In genomic region chr5:144284931-144285330, GRCh38 we compare ENCODE assay signal across 19 cellular contexts.
A peak's percentile ranks its signal among the peaks of the same experiment; 100 is the strongest.
DNase-seq lines count a peak whose midpoint lies in the region; ATAC-seq and TF ChIP-seq lines count a peak whose summit lies in the region.
"Had no signal": no experiment of that assay in that cellular context is flagged by ENCODE, and none has a peak within 500 bp of the region (broad histone marks: within the 10 kb centered on the region; RNA-seq: fewer than 3 reads in every experiment).

No MANE protein-coding gene starts in this region.

- no peaks in the 10 kb centered on the region for H3K9me3 Mint-ChIP-seq in HFFc6
- H3K9me3 Mint-ChIP-seq in naive thymus-derived CD4-positive, alpha-beta T cell, result peaks cover 0 to 9% (median 0%) of the 10 kb centered on the region in 11 donors

- no peak overlapping the region for H3K18ac ChIP-seq in mesendoderm (ENCODE audit: low read length)

- H3K27ac Mint-ChIP-seq in HFFc6, result peak overlapping the region; percentile 42; the same call in 1 of the 2 replicates
- H3K27ac Mint-ChIP-seq in naive thymus-derived CD4-positive, alpha-beta T cell, result no peak overlapping the region
- H3K27ac Mint-ChIP-seq: CD14-positive monocyte had no signal

- H3K4me2 ChIP-seq in mesendoderm (ENCODE audit: low read length), result no peak overlapping the region

- H3K27me3 ChIP-seq in mesendoderm (ENCODE audit: insufficient read depth, low read length, poor library complexity) (no peaks in the 10 kb centered on the region), esophagus squamous epithelium (no peaks in the 10 kb centered on the region)
- no peaks in the 10 kb centered on the region for H3K27me3 ChIP-seq in naive thymus-derived CD4-positive, alpha-beta T cell (ENCODE audit: control insufficient read depth in 2 of 2, insufficient read depth in 2 of 2, low read length in 2 of 2)

- WGBS in mesendoderm (ENCODE audit: extremely low coverage, insufficient coverage, low lambda C conversion rate), result no CpG with 5 or more reads among the region's 1 CpG
- 64 to 69% methylated on average over 1 of the region's 1 CpG for WGBS in esophagus squamous epithelium, 2 donors

- CTCF ChIA-PET in naive thymus-derived CD4-positive, alpha-beta T cell (lab: Charles Lee), result no interaction called here

- TF ChIP-seq CTCF in HFFc6 (IDR thresholded peaks at IDR 0.05) (no peak), esophagus squamous epithelium (IDR thresholded peaks at IDR 0.05) (no peak)

- no peak for ATAC-seq in naive thymus-derived CD4-positive, alpha-beta T cell
- ATAC-seq: K562, SK-N-SH treated with all-trans-retinoic acid at 6 μM for 48 hours had no signal

- no peaks in the 10 kb centered on the region for H3K79me1 ChIP-seq in mesendoderm (ENCODE audit: low read length)

- H3K4me3 ChIP-seq in mesendoderm (ENCODE audit: low read length) (no peak overlapping the region), esophagus squamous epithelium (no peak overlapping the region)
- H3K4me3 ChIP-seq in naive thymus-derived CD4-positive, alpha-beta T cell (ENCODE audit: low read length), result no peak overlapping the region
- H3K4me3 ChIP-seq: HAP-1, K562 had no signal

- no peaks in the 10 kb centered on the region for H3K36me3 ChIP-seq in mesendoderm (ENCODE audit: control insufficient read depth, insufficient read depth, low read length)
- no peaks in the 10 kb centered on the region for H3K36me3 ChIP-seq in naive thymus-derived CD4-positive, alpha-beta T cell (ENCODE audit: control insufficient read depth in 2 of 3, insufficient read depth in 3 of 3, low read length in 3 of 3)
- H3K36me3 ChIP-seq in esophagus squamous epithelium, result no peaks in the 10 kb centered on the region
- H3K36me3 ChIP-seq: HAP-1 had no signal

- H3K79me2 ChIP-seq in mesendoderm (ENCODE audit: control insufficient read depth, insufficient read depth, low read length), result no peaks in the 10 kb centered on the region

- DNase-seq in HFFc6 (peak; percentile 2), dermis blood vessel endothelial cell (peak; percentile 10), iris pigment epithelial cell (ENCODE audit: low read depth) (peak; percentile 6), mesendoderm (no peak), SW480 (ENCODE audit: low spot score) (no peak), esophagus squamous epithelium (lab: John Stamatoyannopoulos, UW) (no peak)
- no peak for DNase-seq in naive thymus-derived CD4-positive, alpha-beta T cell
- DNase-seq: DMS79 treated with DMSO at 0.1 percent for 48 hours, GDM1, NCI-H1105 treated with DMSO at 0.1 percent for 48 hours, NCI-H1694, NCI-H510A treated with DMSO at 0.1 percent for 48 hours, NCI-H774, SIG-M5 had no signal

- no peak overlapping the region for H2BK5ac ChIP-seq in mesendoderm (ENCODE audit: low read length)

- peaks cover 2% of the 10 kb centered on the region for H3K27me3 Mint-ChIP-seq in HFFc6 (ENCODE audit: insufficient read depth)
- H3K27me3 Mint-ChIP-seq in naive thymus-derived CD4-positive, alpha-beta T cell, result peaks cover 0 to 25% (median 14%) of the 10 kb centered on the region in 5 donors

- H3K4me1 ChIP-seq in mesendoderm (ENCODE audit: control insufficient read depth, low read depth, low read length) (no peaks in the 10 kb centered on the region), esophagus squamous epithelium (no peaks in the 10 kb centered on the region)
- no peaks in the 10 kb centered on the region for H3K4me1 ChIP-seq in naive thymus-derived CD4-positive, alpha-beta T cell (ENCODE audit: control insufficient read depth in 2 of 2, insufficient read depth in 2 of 2, low read length in 2 of 2)
- H3K4me1 ChIP-seq: HAP-1 had no signal

- POLR2A ChIA-PET in naive thymus-derived CD4-positive, alpha-beta T cell (lab: Charles Lee), result no interaction called here

- no peak for TF ChIP-seq POLR2A in esophagus squamous epithelium (IDR thresholded peaks at IDR 0.05)

- H2BK15ac ChIP-seq in mesendoderm (replicated peaks; ENCODE audit: low read depth), result no peak overlapping the region

- H3K27ac ChIP-seq in mesendoderm (ENCODE audit: low read depth, low read length), result no peak overlapping the region
- H3K27ac ChIP-seq in naive thymus-derived CD4-positive, alpha-beta T cell (ENCODE audit: low read depth, low read length), result no peak overlapping the region
- no peak overlapping the region for H3K27ac ChIP-seq in esophagus squamous epithelium
- H3K27ac ChIP-seq: RWPE1 had no signal

- intact Hi-C loops in naive thymus-derived CD4-positive, alpha-beta T cell (cut with micrococcal nuclease), result no loop called here
- intact Hi-C loops in esophagus squamous epithelium (cut with DNase I), result no loop called here

- no peak overlapping the region for H3K4ac ChIP-seq in mesendoderm (ENCODE audit: low read depth, low read length)

- H3K9me3 ChIP-seq in naive thymus-derived CD4-positive, alpha-beta T cell (ENCODE audit: control insufficient read depth in 2 of 3, low read length in 3 of 3), result no peaks in the 10 kb centered on the region
- H3K9me3 ChIP-seq in esophagus squamous epithelium, result no peaks in the 10 kb centered on the region
- H3K9me3 ChIP-seq: HAP-1 had no signal

- no peak overlapping the region for H4K8ac ChIP-seq in mesendoderm (ENCODE audit: low read depth, low read length)

- H2AK5ac ChIP-seq in mesendoderm (ENCODE audit: low read length), result no peak overlapping the region

- no peak overlapping the region for H2BK120ac ChIP-seq in mesendoderm (ENCODE audit: low read depth, low read length)

- H4K5ac ChIP-seq in mesendoderm (ENCODE audit: low read length), result no peak overlapping the region

- no peak overlapping the region for H3K56ac ChIP-seq in mesendoderm (ENCODE audit: low read length)

- no peak overlapping the region for H3K23ac ChIP-seq in mesendoderm (ENCODE audit: low read length)

- H3K4me1 Mint-ChIP-seq in HFFc6 (ENCODE audit: low read depth), result peaks cover 53% of the 10 kb centered on the region
- no peaks in the 10 kb centered on the region for H3K4me1 Mint-ChIP-seq in naive thymus-derived CD4-positive, alpha-beta T cell
- H3K4me1 Mint-ChIP-seq: CD14-positive monocyte had no signal

- H3K4me3 Mint-ChIP-seq in HFFc6, result peak overlapping the region; percentile 39; the same call in 1 of the 2 replicates
- no peak overlapping the region for H3K4me3 Mint-ChIP-seq in naive thymus-derived CD4-positive, alpha-beta T cell
- H3K4me3 Mint-ChIP-seq: CD14-positive monocyte had no signal

- no peak overlapping the region for H3K9ac ChIP-seq in mesendoderm (ENCODE audit: low read length)

- no peaks in the 10 kb centered on the region for H3K36me3 Mint-ChIP-seq in HFFc6 (ENCODE audit: low read depth)
- no peaks in the 10 kb centered on the region for H3K36me3 Mint-ChIP-seq in naive thymus-derived CD4-positive, alpha-beta T cell
- H3K36me3 Mint-ChIP-seq: CD14-positive monocyte had no signal

Comparison
In these comparisons a context has a peak if more than half of its experiments do, and no peak if none do; other contexts are left out.
1. DNase-seq: peak in HFFc6 (single experiment), dermis blood vessel endothelial cell (single experiment) and iris pigment epithelial cell (single experiment); none in mesendoderm (single experiment), SW480 (single experiment), naive thymus-derived CD4-positive, alpha-beta T cell (0 of 9) and esophagus squamous epithelium (single experiment).